In the genomic region with DNA sequence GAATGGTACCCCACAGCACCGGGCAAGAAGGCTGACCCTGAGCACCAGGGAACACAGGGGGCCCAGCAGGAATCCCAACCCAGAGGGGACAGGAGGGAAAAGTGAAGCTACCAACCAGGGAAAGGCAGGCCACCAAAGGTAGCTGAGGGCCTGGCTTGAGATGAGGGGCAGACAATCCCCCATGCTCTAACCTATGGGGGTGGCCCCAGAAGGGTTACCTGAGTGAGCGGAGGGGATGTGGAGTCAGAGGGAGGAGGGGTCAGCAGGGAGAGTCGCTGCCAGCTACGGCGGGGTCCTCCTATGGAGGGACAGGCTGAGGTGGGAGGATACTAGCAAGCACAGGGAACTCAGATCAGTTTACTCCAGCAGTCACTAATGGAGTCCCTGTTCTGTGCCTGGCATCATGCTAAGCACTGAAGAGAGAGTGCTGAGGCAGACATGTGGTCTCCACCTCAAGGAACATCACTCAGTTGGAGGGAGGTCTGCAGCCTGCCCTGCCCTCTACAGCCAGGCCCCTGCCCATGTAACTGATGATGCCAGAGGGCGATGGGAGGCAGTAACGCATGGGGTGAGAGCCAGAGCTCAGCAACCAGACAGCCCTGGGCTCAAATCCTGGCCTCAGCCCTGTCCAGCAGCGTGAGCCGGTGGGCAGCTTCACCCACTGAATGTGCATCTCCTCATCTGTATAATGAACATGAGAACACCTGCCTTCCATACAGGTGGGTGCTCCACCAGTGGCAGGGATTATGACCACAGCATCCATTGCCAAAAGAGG, we compare ENCODE assay signal across 22 cellular contexts. TPM values are rescaled to one million over a fixed set of nuclear protein-coding genes. Genes with fewer than 3 reads are reported as not detected.
A peak's percentile ranks its signal among the peaks of the same experiment; 100 is the strongest.
DNase-seq lines count a peak whose midpoint lies in the region; ATAC-seq and TF ChIP-seq lines count a peak whose summit lies in the region.
"Had no signal": no experiment of that assay in that cellular context is flagged by ENCODE, and none has a peak within 500 bp of the region (broad histone marks: within the 10 kb centered on the region; RNA-seq: fewer than 3 reads in every experiment).

No MANE protein-coding gene starts in this region.

- H3K4me1 Mint-ChIP-seq in glutamatergic neuron (ENCODE audit: low read depth, unreplicated experiment) (peaks cover 8% of the 10 kb centered on the region), endodermal cell (peaks cover 5% of the 10 kb centered on the region)
- H3K4me1 Mint-ChIP-seq in stimulated activated effector memory CD8-positive, alpha-beta T cell treated with anti-CD3 and anti-CD28 coated beads, Interleukin-12 subunit alpha, Interleukin-12 subunit beta, amount 100 ng/mL, for 72 hours = no peaks in the 10 kb centered on the region
- H3K4me1 Mint-ChIP-seq: B cell had no signal

- no peak overlapping the region for H2AFZ ChIP-seq in neuronal stem cell (ENCODE audit: low read length)

- H4K8ac ChIP-seq in neuronal stem cell (ENCODE audit: low read depth, low read length) = no peak overlapping the region

- TF ChIP-seq CTCF in right atrium auricular region (IDR thresholded peaks at IDR 0.05) = no peak
- TF ChIP-seq CTCF in glutamatergic neuron (IDR thresholded peaks at IDR 0.05; ENCODE audit: partially characterized antibody, unreplicated experiment) = no peak
- no peak for TF ChIP-seq CTCF in endodermal cell (conservative IDR thresholded peaks at IDR 0.05)
- no peak for TF ChIP-seq CTCF in brain microvascular endothelial cell (IDR thresholded peaks at IDR 0.05; ENCODE audit: low read depth, low read length, missing control alignments)

- H3K4me3 ChIP-seq in right atrium auricular region (no peak overlapping the region), neuronal stem cell (ENCODE audit: low read length in 2 of 2) (no peak overlapping the region), endodermal cell (ENCODE audit: low read length) (no peak overlapping the region), brain microvascular endothelial cell (ENCODE audit: low read depth, low read length) (no peak overlapping the region)
- H3K4me3 ChIP-seq: A549; BLaER1 treated with 17β-estradiol and CSF1 and Interleukin-3, amounts not matched to agents 10 nM and 100 nM had no signal

- no peak for ATAC-seq in Right ventricle myocardium inferior
- ATAC-seq in stimulated activated effector memory CD8-positive, alpha-beta T cell treated with anti-CD3 and anti-CD28 coated beads, Interleukin-12 subunit alpha, Interleukin-12 subunit beta, amount 100 ng/mL, for 72 hours = no peak
- ATAC-seq: A549; CD8-positive, alpha-beta T cell had no signal

- no peaks in the 10 kb centered on the region for H3K9me3 ChIP-seq in right atrium auricular region
- H3K9me3 ChIP-seq in neuronal stem cell (replicated peaks in 1 of 2; ENCODE audit: control insufficient read depth in 2 of 2, insufficient read depth in 1 of 2, low read depth in 1 of 2, low read length in 2 of 2) = no peaks in the 10 kb centered on the region
- H3K9me3 ChIP-seq in endodermal cell (ENCODE audit: control insufficient read depth, low read length) = no peaks in the 10 kb centered on the region
- H3K9me3 ChIP-seq: A549; BLaER1 treated with 17β-estradiol and CSF1 and Interleukin-3, amounts not matched to agents 10 nM and 100 nM; Caco-2 had no signal

- H3K27ac ChIP-seq in right atrium auricular region (no peak overlapping the region), neuronal stem cell (replicated peaks; ENCODE audit: low read length) (no peak overlapping the region), endodermal cell (ENCODE audit: low read depth, low read length) (no peak overlapping the region), brain microvascular endothelial cell (no peak overlapping the region)
- H3K27ac ChIP-seq: 22Rv1; A549; BLaER1 treated with 17β-estradiol and CSF1 and Interleukin-3, amounts not matched to agents 10 nM and 100 nM; C4-2B had no signal

- H3K4me3 Mint-ChIP-seq in glutamatergic neuron (ENCODE audit: unreplicated experiment) = no peak overlapping the region
- no peak overlapping the region for H3K4me3 Mint-ChIP-seq in stimulated activated effector memory CD8-positive, alpha-beta T cell treated with anti-CD3 and anti-CD28 coated beads, Interleukin-12 subunit alpha, Interleukin-12 subunit beta, amount 100 ng/mL, for 72 hours
- H3K4me3 Mint-ChIP-seq in endodermal cell = no peak overlapping the region
- H3K4me3 Mint-ChIP-seq: B cell; CD4-positive, alpha-beta T cell; CD8-positive, alpha-beta T cell had no signal

- DNase-seq in Right ventricle myocardium inferior (ENCODE audit: missing footprints) = peak; percentile 30
- DNase-seq in right atrium auricular region (ENCODE audit: low spot score) = no peak
- DNase-seq in glutamatergic neuron = no peak
- DNase-seq in neuronal stem cell (ENCODE audit: low spot score) = no peak
- DNase-seq in stimulated activated effector memory CD8-positive, alpha-beta T cell treated with anti-CD3 and anti-CD28 coated beads, Interleukin-12 subunit alpha, Interleukin-12 subunit beta, amount 100 ng/mL, for 72 hours (ENCODE audit: low spot score in 2 of 2) = no peak
- no peak for DNase-seq in endodermal cell
- no peak for DNase-seq in ureter (ENCODE audit: low spot score)
- DNase-seq in brain microvascular endothelial cell = no peak
- DNase-seq: AML-193; Caco-2; Calu3; CD4-positive, alpha-beta T cell; CD8-positive, alpha-beta T cell; DMS79 treated with DMSO at 0.1 percent for 48 hours; GF-D8 had no signal

- intact Hi-C loops in Right ventricle myocardium inferior (cut with DNase I) = no loop called here

- H3K4me2 ChIP-seq in neuronal stem cell (ENCODE audit: insufficient read depth, low read length, poor library complexity, severe bottlenecking) = no peak overlapping the region
- H3K4me2 ChIP-seq: A549; BLaER1 treated with 17β-estradiol and CSF1 and Interleukin-3, amounts not matched to agents 10 nM and 100 nM had no signal

- H3K27ac Mint-ChIP-seq in glutamatergic neuron (ENCODE audit: unreplicated experiment) = peak overlapping the region; percentile 28
- H3K27ac Mint-ChIP-seq in stimulated activated effector memory CD8-positive, alpha-beta T cell treated with anti-CD3 and anti-CD28 coated beads, Interleukin-12 subunit alpha, Interleukin-12 subunit beta, amount 100 ng/mL, for 72 hours = peak overlapping the region; percentile 29
- H3K27ac Mint-ChIP-seq in endodermal cell = no peak overlapping the region
- H3K27ac Mint-ChIP-seq: B cell; CD4-positive, alpha-beta T cell; CD8-positive, alpha-beta T cell had no signal

- no peak overlapping the region for H2BK5ac ChIP-seq in neuronal stem cell (ENCODE audit: low read length)

- H3K9ac ChIP-seq in neuronal stem cell (ENCODE audit: low read depth, low read length, poor library complexity) (no peak overlapping the region), endodermal cell (ENCODE audit: extremely low read depth, low read length, poor library complexity, severe bottlenecking) (no peak overlapping the region)
- H3K9ac ChIP-seq: BLaER1 treated with 17β-estradiol and CSF1 and Interleukin-3, amounts not matched to agents 10 nM and 100 nM had no signal

- no peak overlapping the region for H3K14ac ChIP-seq in neuronal stem cell (ENCODE audit: low read length)

- no peak overlapping the region for H3K23ac ChIP-seq in neuronal stem cell (ENCODE audit: low read depth, low read length, poor library complexity)

- H2BK15ac ChIP-seq in neuronal stem cell (ENCODE audit: low read length) = no peak overlapping the region

- H3K36me3 Mint-ChIP-seq in glutamatergic neuron (ENCODE audit: unreplicated experiment) = no peaks in the 10 kb centered on the region
- no peaks in the 10 kb centered on the region for H3K36me3 Mint-ChIP-seq in stimulated activated effector memory CD8-positive, alpha-beta T cell treated with anti-CD3 and anti-CD28 coated beads, Interleukin-12 subunit alpha, Interleukin-12 subunit beta, amount 100 ng/mL, for 72 hours
- peaks cover 5% of the 10 kb centered on the region for H3K36me3 Mint-ChIP-seq in endodermal cell (ENCODE audit: low read depth)

- in situ Hi-C loops in brain microvascular endothelial cell (cut with HindIII; ENCODE audit: low pct_ligation_motif_present, low sequenced_read_pairs) = no loop called here

- H4K91ac ChIP-seq in neuronal stem cell (ENCODE audit: low read depth, low read length, poor library complexity) = no peak overlapping the region

- H3K9me3 Mint-ChIP-seq in glutamatergic neuron (ENCODE audit: unreplicated experiment) = peaks cover 5% of the 10 kb centered on the region
- H3K9me3 Mint-ChIP-seq in stimulated activated effector memory CD8-positive, alpha-beta T cell treated with anti-CD3 and anti-CD28 coated beads, Interleukin-12 subunit alpha, Interleukin-12 subunit beta, amount 100 ng/mL, for 72 hours = no peaks in the 10 kb centered on the region
- H3K9me3 Mint-ChIP-seq in endodermal cell = no peaks in the 10 kb centered on the region
- H3K9me3 Mint-ChIP-seq: CD4-positive, alpha-beta T cell; CD8-positive, alpha-beta T cell had no signal

- H3K36me3 ChIP-seq in right atrium auricular region (peaks cover 5% of the 10 kb centered on the region), neuronal stem cell (replicated peaks in 1 of 2; ENCODE audit: control insufficient read depth in 2 of 2, insufficient read depth in 2 of 2, low read length in 2 of 2) (peaks cover 3 to 6% of the 10 kb centered on the region in 2 donors), endodermal cell (ENCODE audit: control insufficient read depth, insufficient read depth, low read length) (no peaks in the 10 kb centered on the region), brain microvascular endothelial cell (replicated peaks) (no peaks in the 10 kb centered on the region)

- H3K4ac ChIP-seq in neuronal stem cell (ENCODE audit: low read length) = no peak overlapping the region

- H3K79me1 ChIP-seq in neuronal stem cell (ENCODE audit: low read depth, low read length) = peaks cover 2% of the 10 kb centered on the region

- H3K18ac ChIP-seq in neuronal stem cell (ENCODE audit: low read length) = no peak overlapping the region

- no peak overlapping the region for H2BK12ac ChIP-seq in neuronal stem cell (ENCODE audit: low read length)

- no peaks in the 10 kb centered on the region for H3K27me3 ChIP-seq in right atrium auricular region
- no peaks in the 10 kb centered on the region for H3K27me3 ChIP-seq in neuronal stem cell (ENCODE audit: control insufficient read depth in 3 of 3, insufficient read depth in 3 of 3, low read depth in 1 of 3, low read length in 3 of 3)
- H3K27me3 ChIP-seq in endodermal cell (ENCODE audit: control insufficient read depth, insufficient read depth, low read length, poor library complexity, severe bottlenecking) = no peaks in the 10 kb centered on the region
- H3K27me3 ChIP-seq in brain microvascular endothelial cell (replicated peaks) = no peaks in the 10 kb centered on the region
- H3K27me3 ChIP-seq: BLaER1 treated with 17β-estradiol and CSF1 and Interleukin-3, amounts not matched to agents 10 nM and 100 nM had no signal

- no peak overlapping the region for H2BK120ac ChIP-seq in neuronal stem cell (ENCODE audit: low read depth, low read length)

- H3K4me1 ChIP-seq in right atrium auricular region = no peaks in the 10 kb centered on the region
- peaks cover 9% of the 10 kb centered on the region in 2 donors for H3K4me1 ChIP-seq in neuronal stem cell (ENCODE audit: control insufficient read depth in 2 of 2, insufficient read depth in 1 of 2, low read depth in 1 of 2, low read length in 2 of 2)
- H3K4me1 ChIP-seq in endodermal cell (ENCODE audit: control insufficient read depth, insufficient read depth, low read length) = peaks cover 2% of the 10 kb centered on the region
- H3K4me1 ChIP-seq: A549, Caco-2 had no signal

- H2AK5ac ChIP-seq in neuronal stem cell (ENCODE audit: low read depth, low read length) = peak overlapping the region; percentile 15

- no CpG with 5 or more reads among the region's 9 CpGs for WGBS in neuronal stem cell (ENCODE audit: extremely low coverage in 2 of 2, insufficient read length in 2 of 2, insufficient replicate concordance in 1 of 2), 2 donors
- whole genome bisulfite sequencing in endodermal cell (ENCODE audit: insufficient coverage in 1 of 2, insufficient read length in 1 of 2), 2 experiments = 94 to 98% methylated on average over 9 of the region's 9 CpGs

- H3K27me3 Mint-ChIP-seq in glutamatergic neuron (ENCODE audit: unreplicated experiment) (no peaks in the 10 kb centered on the region), endodermal cell (ENCODE audit: insufficient read depth) (no peaks in the 10 kb centered on the region)
- H3K27me3 Mint-ChIP-seq: B cell; CD4-positive, alpha-beta T cell had no signal

RNA-seq across cellular contexts. Expression of a gene that starts 21.3 kb away (rescaled TPM):
- 3.9 TPM for total RNA-seq in Right ventricle myocardium inferior
- 1 to 10 TPM; 2.0 to 3.5 TPM for total RNA-seq in right atrium auricular region
- 6.8 TPM for total RNA-seq in glutamatergic neuron (ENCODE audit: unreplicated experiment)
- 6.5 TPM for polyA plus RNA-seq in neuronal stem cell (2013, experiment 1 of 2)
- polyA plus RNA-seq in neuronal stem cell (2013, experiment 2 of 2) = 6.5 TPM
- 10 to 100 TPM in 1 of 2 donors, 1 to 10 TPM in 1; 8.2 to 11.0 TPM for total RNA-seq in endodermal cell
- 13.3 TPM for polyA plus RNA-seq in endodermal cell (2013, experiment 1 of 2)
- 12.0 TPM for polyA plus RNA-seq in endodermal cell (2013, experiment 2 of 2)
- 6.7 TPM for total RNA-seq in ureter

RNA-seq across cellular contexts. Expression of a gene that starts 21.5 kb away (rescaled TPM):
- total RNA-seq in Right ventricle myocardium inferior (85.2 TPM), right atrium auricular region (10 to 100 TPM; 63.1 to 75.9 TPM), glutamatergic neuron (ENCODE audit: unreplicated experiment) (50.9 TPM), endodermal cell (10 to 100 TPM; 84.5 to 95.8 TPM), ureter (50.9 TPM)
- 69.4 TPM for polyA plus RNA-seq in neuronal stem cell (2013, experiment 1 of 2)
- polyA plus RNA-seq in neuronal stem cell (2013, experiment 2 of 2) = 69.8 TPM
- 87.1 TPM for polyA plus RNA-seq in endodermal cell (2013, experiment 1 of 2)
- polyA plus RNA-seq in endodermal cell (2013, experiment 2 of 2) = 77.1 TPM

RNA-seq across cellular contexts. Expression of a gene that starts 25.7 kb away (rescaled TPM):
- not detected for total RNA-seq in Right ventricle myocardium inferior
- not detected for total RNA-seq in right atrium auricular region
- total RNA-seq in glutamatergic neuron (ENCODE audit: unreplicated experiment) = not detected
- polyA plus RNA-seq in neuronal stem cell (2013, experiment 1 of 2) = 0.03 TPM
- polyA plus RNA-seq in neuronal stem cell (2013, experiment 2 of 2) = 0.03 TPM
- not detected for total RNA-seq in endodermal cell
- polyA plus RNA-seq in endodermal cell (2013, experiment 1 of 2) = not detected
- polyA plus RNA-seq in endodermal cell (2013, experiment 2 of 2) = not detected
- total RNA-seq in ureter = 0.83 TPM
- total RNA-seq: A172; B cell; Caco-2; Calu3; CD4-positive, alpha-beta T cell; CD8-positive, alpha-beta T cell had no signal
- polyA plus RNA-seq: A549, BJ had no signal
